23 cellular contexts compared by ENCODE assay signal in genomic region chr16:15444264-15444663, GRCh38. TPM values are rescaled to one million over a fixed set of nuclear protein-coding genes. Genes with fewer than 3 reads are reported as not detected.
"Had no signal": no experiment of that assay in that cellular context is flagged by ENCODE, and none has a peak within 500 bp of the region (broad histone marks: within the 10 kb centered on the region; RNA-seq: fewer than 3 reads in every experiment).

No MANE protein-coding gene starts in this region.

- H3K36me3 Mint-ChIP-seq: IgD-negative memory B cell had no signal

- DNase-seq: KBM-7, NCI-H1092, NCI-H1105 treated with DMSO at 0.1 percent for 48 hours, NCI-H1417 treated with DMSO at 0.1 percent for 48 hours, NCI-H146, NCI-H1694 treated with DMSO at 0.1 percent for 48 hours, NCI-H2029, NCI-H2081 treated with DMSO at 0.1 percent for 48 hours, NCI-H2171, NCI-H226, NCI-H446, NCI-H510A, NCI-H524 treated with DMSO at 0.1 percent for 48 hours, NCI-H69, NCI-H774, Right ventricle myocardium superior, RPMI8226 had no signal

- H3K4me1 Mint-ChIP-seq: IgD-negative memory B cell had no signal

- H3K4me3 Mint-ChIP-seq: IgD-negative memory B cell had no signal

- FAIRE-seq: RCC 7860 had no signal

- ATAC-seq: SK-N-SH treated with all-trans-retinoic acid at 6 μM for 48 hours had no signal

RNA-seq across cellular contexts. Expression of gene MPV17L, which starts 48.7 kb away (rescaled TPM):
- total RNA-seq: HT1080, MCF 10A, SK-MEL-5 had no signal
